ENCODE assay signal across 10 cellular contexts in the genomic region with DNA sequence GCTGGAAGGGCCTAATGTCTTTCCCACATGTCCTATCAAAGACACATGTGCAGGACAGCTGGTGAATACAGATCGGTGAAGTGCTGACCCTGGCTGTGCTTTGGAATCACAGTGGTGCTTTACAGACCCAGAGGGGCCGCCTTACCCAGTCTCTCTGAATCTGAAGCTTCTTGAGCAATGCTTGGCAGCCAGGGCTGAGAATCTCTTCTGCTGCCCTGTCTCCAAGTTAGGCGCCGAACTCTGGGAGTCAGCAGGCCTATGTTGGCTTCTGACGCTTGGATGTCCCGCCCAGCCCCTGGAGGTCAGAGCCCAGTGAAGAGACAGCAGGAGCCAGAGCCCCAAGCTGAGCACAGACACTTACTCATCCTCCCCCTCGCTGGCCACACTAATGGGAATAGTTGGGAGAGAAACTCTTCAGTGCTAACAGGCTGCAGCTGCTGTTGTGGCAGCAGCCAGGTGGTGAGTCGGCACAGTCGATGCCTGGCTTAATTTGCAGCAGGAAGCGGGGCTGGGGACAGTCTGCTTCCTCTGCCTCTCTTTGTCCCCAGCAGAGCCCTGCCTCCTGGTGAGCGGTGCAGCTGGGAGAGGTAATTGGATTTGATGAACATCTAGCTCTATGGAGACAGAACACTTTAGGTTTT.
A peak's percentile ranks its signal among the peaks of the same experiment; 100 is the strongest.
DNase-seq lines count a peak whose midpoint lies in the region; ATAC-seq, FAIRE-seq and TF ChIP-seq lines count a peak whose summit lies in the region.
"Had no signal": no experiment of that assay in that cellular context is flagged by ENCODE, and none has a peak within 500 bp of the region (broad histone marks: within the 10 kb centered on the region; RNA-seq: fewer than 3 reads in every experiment).

No MANE protein-coding gene starts in this region.

- in situ Hi-C loops in GM13976 (cut with MboI; ENCODE audit: low sequenced_read_pairs, unreplicated experiment): no loop called here

- TF ChIP-seq CTCF in A549 (IDR thresholded peaks at IDR 0.05) (no peak), uterus (IDR thresholded peaks at IDR 0.05) (no peak), GM13976 (IDR thresholded peaks at IDR 0.05; ENCODE audit: borderline replicate concordance, control extremely low read depth, extremely low read depth, insufficient read depth, missing control alignments) (no peak)

- H3K9ac ChIP-seq in adipocyte (ENCODE audit: low read length): peak overlapping the region; percentile 18

- H3K36me3 Mint-ChIP-seq in naive thymus-derived CD4-positive, alpha-beta T cell: no peaks in the 10 kb centered on the region

- H3K4me3 ChIP-seq in A549 (no peak overlapping the region), adipocyte (ENCODE audit: low read length) (peak overlapping the region; percentile 32), uterus (no peak overlapping the region)
- H3K4me3 ChIP-seq in naive thymus-derived CD4-positive, alpha-beta T cell (ENCODE audit: low read length): no peak overlapping the region

- no peak for TF ChIP-seq EP300 in A549 (IDR thresholded peaks at IDR 0.05)

- no peak overlapping the region for H3K4me2 ChIP-seq in A549

- H3K27me3 Mint-ChIP-seq in naive thymus-derived CD4-positive, alpha-beta T cell: peaks cover 0 to 17% (median 12%) of the 10 kb centered on the region in 5 donors

- no peak overlapping the region for H3K27ac Mint-ChIP-seq in naive thymus-derived CD4-positive, alpha-beta T cell

- TF ChIP-seq RAD21 in A549 (conservative IDR thresholded peaks at IDR 0.05 in 1 of 2, IDR thresholded peaks at IDR 0.05 in 1 of 2): no peak

- no peak for FAIRE-seq in A549 (lab: Jason Lieb, UNC)

- H3K36me3 ChIP-seq in adipocyte (ENCODE audit: control insufficient read depth, insufficient read depth, low read length, severe bottlenecking) (no peaks in the 10 kb centered on the region), uterus (no peaks in the 10 kb centered on the region)
- H3K36me3 ChIP-seq in naive thymus-derived CD4-positive, alpha-beta T cell (ENCODE audit: control insufficient read depth in 2 of 3, insufficient read depth in 3 of 3, low read length in 3 of 3): no peaks in the 10 kb centered on the region

- intact Hi-C loops in uterus (cut with DNase I; ENCODE audit: low total_unique reads): no loop called here
- intact Hi-C loops in naive thymus-derived CD4-positive, alpha-beta T cell (cut with micrococcal nuclease): no loop called here

- CTCF ChIA-PET in A549 (lab: Yijun Ruan, JAX): interaction anchor here (0.6 to 1.7 kb wide), 4 partner anchors 10 to 578 kb away, joined by 3 to 4 read pairs (median 4); no protein-coding TSS in a partner anchor
- CTCF ChIA-PET in naive thymus-derived CD4-positive, alpha-beta T cell (lab: Charles Lee): no interaction called here

- POLR2A ChIA-PET in A549 (lab: Yijun Ruan, JAX): no interaction called here
- POLR2A ChIA-PET in naive thymus-derived CD4-positive, alpha-beta T cell (lab: Charles Lee): no interaction called here

- H3K9me3 Mint-ChIP-seq in naive thymus-derived CD4-positive, alpha-beta T cell: no peaks in the 10 kb centered on the region

- H3K4me3 Mint-ChIP-seq in naive thymus-derived CD4-positive, alpha-beta T cell: no peak overlapping the region

- DNase-seq in A549 (ENCODE audit: low read depth in 1 of 2, low spot score in 1 of 2): peak in 1 of 2 experiments; percentile 7
- DNase-seq in NAMALWA (ENCODE audit: low spot score): peak; percentile 69
- DNase-seq in adipocyte (ENCODE audit: low read depth): peak; percentile 51
- DNase-seq in kidney tubule cell (ENCODE audit: low spot score): peak; percentile 80
- peak; percentile 70 to 83 for DNase-seq in uterus
- DNase-seq in GM13976 (ENCODE audit: low spot score): no peak
- DNase-seq in naive thymus-derived CD4-positive, alpha-beta T cell: no peak
- DNase-seq in activated CD4-positive, alpha-beta T cell treated with anti-CD3 and anti-CD28 coated beads, Interleukin-2, amount 50 U/mL, for 1 hour: no peak

- H3K27me3 ChIP-seq in adipocyte (replicated peaks; ENCODE audit: control insufficient read depth, insufficient read depth, low read length): no peaks in the 10 kb centered on the region
- H3K27me3 ChIP-seq in uterus: no peaks in the 10 kb centered on the region
- no peaks in the 10 kb centered on the region for H3K27me3 ChIP-seq in naive thymus-derived CD4-positive, alpha-beta T cell (ENCODE audit: control insufficient read depth in 2 of 2, insufficient read depth in 2 of 2, low read length in 2 of 2)

- TF ChIP-seq POLR2A in A549 (IDR thresholded peaks at IDR 0.05; ENCODE audit: low read length) (no peak), uterus (IDR thresholded peaks at IDR 0.05) (no peak)

- H3K9me3 ChIP-seq in A549: no peaks in the 10 kb centered on the region
- no peaks in the 10 kb centered on the region for H3K9me3 ChIP-seq in adipocyte (ENCODE audit: control insufficient read depth, low read length)
- no peaks in the 10 kb centered on the region for H3K9me3 ChIP-seq in uterus
- H3K9me3 ChIP-seq in naive thymus-derived CD4-positive, alpha-beta T cell (ENCODE audit: control insufficient read depth in 2 of 3, low read length in 3 of 3): no peaks in the 10 kb centered on the region

- peaks cover 0 to 30% (median 23%) of the 10 kb centered on the region in 7 donors for H3K4me1 Mint-ChIP-seq in naive thymus-derived CD4-positive, alpha-beta T cell

- WGBS in A549 (ENCODE audit: missing lambda C conversion rate): 86% methylated on average over 8 of the region's 11 CpGs

- peak overlapping the region in 1 of 2 experiments; percentile 45; a peak in 2 of 6 replicates for H3K27ac ChIP-seq in A549
- H3K27ac ChIP-seq in uterus: peak overlapping the region in 1 of 2 donors; percentile 24
- no peak overlapping the region for H3K27ac ChIP-seq in naive thymus-derived CD4-positive, alpha-beta T cell (ENCODE audit: low read depth, low read length)
- H3K27ac ChIP-seq: C4-2B, VCaP had no signal

- ATAC-seq in A549: peak; percentile 28 to 42; a peak in 3 of 6 replicates
- ATAC-seq in naive thymus-derived CD4-positive, alpha-beta T cell: no peak

- no peaks in the 10 kb centered on the region for H3K4me1 ChIP-seq in A549
- peaks cover 21% of the 10 kb centered on the region for H3K4me1 ChIP-seq in adipocyte (ENCODE audit: control insufficient read depth, insufficient read depth, low read length)
- H3K4me1 ChIP-seq in uterus: no peaks in the 10 kb centered on the region
- no peaks in the 10 kb centered on the region for H3K4me1 ChIP-seq in naive thymus-derived CD4-positive, alpha-beta T cell (ENCODE audit: control insufficient read depth in 2 of 2, insufficient read depth in 2 of 2, low read length in 2 of 2)

TF ChIP-seq in A549, 52 proteins besides CTCF, POLR2A, EP300 and RAD21 (continues in another document):
- TF ChIP-seq RCOR1 (IDR thresholded peaks at IDR 0.05; ENCODE audit: low read depth, low read length) (no peak), ZC3H11A (IDR thresholded peaks at IDR 0.05) (no peak), HEYL (CRISPR knock-in tag; IDR thresholded peaks at IDR 0.05) (no peak), ZSCAN20 (CRISPR knock-in tag; IDR thresholded peaks at IDR 0.05) (no peak), CBX2 (IDR thresholded peaks at IDR 0.05; ENCODE audit: borderline replicate concordance, low read depth) (no peak), TFCP2L1 (CRISPR knock-in tag; IDR thresholded peaks at IDR 0.05) (no peak), PHF8 (IDR thresholded peaks at IDR 0.05; ENCODE audit: borderline replicate concordance, low read depth) (no peak), EHF (CRISPR knock-in tag; IDR thresholded peaks at IDR 0.05) (no peak), MAZ (IDR thresholded peaks at IDR 0.05; ENCODE audit: borderline replicate concordance, low read depth, low read length) (no peak), JUNB (IDR thresholded peaks at IDR 0.05) (no peak)
- TF ChIP-seq, protein P1, sequence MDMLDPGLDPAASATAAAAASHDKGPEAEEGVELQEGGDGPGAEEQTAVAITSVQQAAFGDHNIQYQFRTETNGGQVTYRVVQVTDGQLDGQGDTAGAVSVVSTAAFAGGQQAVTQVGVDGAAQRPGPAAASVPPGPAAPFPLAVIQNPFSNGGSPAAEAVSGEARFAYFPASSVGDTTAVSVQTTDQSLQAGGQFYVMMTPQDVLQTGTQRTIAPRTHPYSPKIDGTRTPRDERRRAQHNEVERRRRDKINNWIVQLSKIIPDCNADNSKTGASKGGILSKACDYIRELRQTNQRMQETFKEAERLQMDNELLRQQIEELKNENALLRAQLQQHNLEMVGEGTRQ (IDR thresholded peaks at IDR 0.05): no peak
- TF ChIP-seq, protein P2, sequence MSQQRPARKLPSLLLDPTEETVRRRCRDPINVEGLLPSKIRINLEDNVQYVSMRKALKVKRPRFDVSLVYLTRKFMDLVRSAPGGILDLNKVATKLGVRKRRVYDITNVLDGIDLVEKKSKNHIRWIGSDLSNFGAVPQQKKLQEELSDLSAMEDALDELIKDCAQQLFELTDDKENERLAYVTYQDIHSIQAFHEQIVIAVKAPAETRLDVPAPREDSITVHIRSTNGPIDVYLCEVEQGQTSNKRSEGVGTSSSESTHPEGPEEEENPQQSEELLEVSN (IDR thresholded peaks at IDR 0.05; ENCODE audit: borderline replicate concordance, low read depth): no peak
- TF ChIP-seq, protein P3, sequence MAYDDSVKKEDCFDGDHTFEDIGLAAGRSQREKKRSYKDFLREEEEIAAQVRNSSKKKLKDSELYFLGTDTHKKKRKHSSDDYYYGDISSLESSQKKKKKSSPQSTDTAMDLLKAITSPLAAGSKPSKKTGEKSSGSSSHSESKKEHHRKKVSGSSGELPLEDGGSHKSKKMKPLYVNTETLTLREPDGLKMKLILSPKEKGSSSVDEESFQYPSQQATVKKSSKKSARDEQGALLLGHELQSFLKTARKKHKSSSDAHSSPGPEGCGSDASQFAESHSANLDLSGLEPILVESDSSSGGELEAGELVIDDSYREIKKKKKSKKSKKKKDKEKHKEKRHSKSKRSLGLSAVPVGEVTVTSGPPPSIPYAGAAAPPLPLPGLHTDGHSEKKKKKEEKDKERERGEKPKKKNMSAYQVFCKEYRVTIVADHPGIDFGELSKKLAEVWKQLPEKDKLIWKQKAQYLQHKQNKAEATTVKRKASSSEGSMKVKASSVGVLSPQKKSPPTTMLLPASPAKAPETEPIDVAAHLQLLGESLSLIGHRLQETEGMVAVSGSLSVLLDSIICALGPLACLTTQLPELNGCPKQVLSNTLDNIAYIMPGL (CRISPR knock-in tag; IDR thresholded peaks at IDR 0.05; ENCODE audit: borderline replicate concordance): no peak
- TF ChIP-seq, protein P4, sequence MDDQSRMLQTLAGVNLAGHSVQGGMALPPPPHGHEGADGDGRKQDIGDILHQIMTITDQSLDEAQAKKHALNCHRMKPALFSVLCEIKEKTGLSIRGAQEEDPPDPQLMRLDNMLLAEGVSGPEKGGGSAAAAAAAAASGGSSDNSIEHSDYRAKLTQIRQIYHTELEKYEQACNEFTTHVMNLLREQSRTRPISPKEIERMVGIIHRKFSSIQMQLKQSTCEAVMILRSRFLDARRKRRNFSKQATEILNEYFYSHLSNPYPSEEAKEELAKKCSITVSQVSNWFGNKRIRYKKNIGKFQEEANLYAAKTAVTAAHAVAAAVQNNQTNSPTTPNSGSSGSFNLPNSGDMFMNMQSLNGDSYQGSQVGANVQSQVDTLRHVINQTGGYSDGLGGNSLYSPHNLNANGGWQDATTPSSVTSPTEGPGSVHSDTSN (IDR thresholded peaks at IDR 0.05): no peak

Comparison
In these comparisons a context has a peak if more than half of its experiments do, and no peak if none do; other contexts are left out.
1. DNase-seq: peak in NAMALWA (single experiment), adipocyte (single experiment), kidney tubule cell (single experiment) and uterus (2 of 2); none in GM13976 (single experiment), naive thymus-derived CD4-positive, alpha-beta T cell (0 of 9) and activated CD4-positive, alpha-beta T cell treated with anti-CD3 and anti-CD28 coated beads, Interleukin-2, amount 50 U/mL, for 1 hour (single experiment).